28 cellular contexts compared by ENCODE assay signal in the genomic region with DNA sequence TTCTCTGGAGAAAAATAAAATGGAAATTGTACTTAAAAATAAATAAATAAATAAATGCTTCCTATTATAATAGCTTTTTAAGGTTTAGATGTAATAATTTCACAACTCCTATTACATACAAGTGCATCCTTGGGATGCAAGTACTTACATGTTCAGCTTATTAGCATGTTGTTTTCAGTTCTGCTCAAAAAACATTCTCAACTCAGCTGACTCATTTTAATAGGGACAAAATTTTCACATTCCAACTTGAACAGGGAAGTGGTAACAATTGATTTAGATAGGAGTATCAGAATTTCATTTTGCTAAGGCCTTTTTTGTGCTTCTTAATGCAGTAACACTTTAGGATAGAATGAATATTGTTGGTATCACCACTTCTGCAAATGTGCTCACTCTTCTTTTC.
"Had no signal": no experiment of that assay in that cellular context is flagged by ENCODE, and none has a peak within 500 bp of the region (broad histone marks: within the 10 kb centered on the region; RNA-seq: fewer than 3 reads in every experiment).

No MANE protein-coding gene starts in this region.

- H3K27ac ChIP-seq: gastroesophageal sphincter, right atrium auricular region, suprapubic skin, transverse colon had no signal

- H3K36me3 Mint-ChIP-seq: activated naive CD4-positive, alpha-beta T cell treated with anti-CD3 and anti-CD28 coated beads, Interleukin-2, amount 10 ng/mL, durations not matched to agents 7 days and 5 days; activated naive CD8-positive, alpha-beta T cell treated with anti-CD3 and anti-CD28 coated beads, Interleukin-2, amount 10 ng/mL, durations not matched to agents 7 days and 5 days; memory B cell; naive thymus-derived CD8-positive, alpha-beta T cell had no signal

- ATAC-seq: gastroesophageal sphincter; left colon; naive thymus-derived CD8-positive, alpha-beta T cell; T-helper 17 cell had no signal

- H3K9me3 ChIP-seq: gastroesophageal sphincter, right atrium auricular region, suprapubic skin, transverse colon had no signal

- H3K4me1 Mint-ChIP-seq: activated CD4-positive, alpha-beta memory T cell treated with anti-CD3 and anti-CD28 coated beads, Interleukin-2, amount 10 ng/mL, durations not matched to agents 7 days and 5 days; activated CD4-positive, alpha-beta T cell treated with anti-CD3 and anti-CD28 coated beads, Interleukin-2, amount 10 ng/mL, durations not matched to agents 7 days and 5 days; activated naive CD4-positive, alpha-beta T cell treated with anti-CD3 and anti-CD28 coated beads, Interleukin-2, amount 10 ng/mL, durations not matched to agents 7 days and 5 days; activated naive CD8-positive, alpha-beta T cell treated with anti-CD3 and anti-CD28 coated beads, Interleukin-2, amount 10 ng/mL, durations not matched to agents 7 days and 5 days; central memory CD8-positive, alpha-beta T cell; memory B cell; naive thymus-derived CD8-positive, alpha-beta T cell; T-helper 17 cell had no signal

- H3K4me3 Mint-ChIP-seq: activated CD4-positive, alpha-beta memory T cell treated with anti-CD3 and anti-CD28 coated beads, Interleukin-2, amount 10 ng/mL, durations not matched to agents 7 days and 5 days; activated CD4-positive, alpha-beta T cell treated with anti-CD3 and anti-CD28 coated beads, Interleukin-2, amount 10 ng/mL, durations not matched to agents 7 days and 5 days; activated naive CD4-positive, alpha-beta T cell treated with anti-CD3 and anti-CD28 coated beads, Interleukin-2, amount 10 ng/mL, durations not matched to agents 7 days and 5 days; activated naive CD8-positive, alpha-beta T cell treated with anti-CD3 and anti-CD28 coated beads, Interleukin-2, amount 10 ng/mL, durations not matched to agents 7 days and 5 days; activated T-cell treated with anti-CD3 and anti-CD28 coated beads, Interleukin-2, amount 50 U/mL, for 24 hours; central memory CD8-positive, alpha-beta T cell; memory B cell; naive thymus-derived CD8-positive, alpha-beta T cell; neural crest cell; T-helper 17 cell had no signal

- H3K4me3 ChIP-seq: gastroesophageal sphincter, right atrium auricular region, suprapubic skin, transverse colon had no signal

- H3K9me3 Mint-ChIP-seq: activated CD4-positive, alpha-beta memory T cell treated with anti-CD3 and anti-CD28 coated beads, Interleukin-2, amount 10 ng/mL, durations not matched to agents 7 days and 5 days; activated naive CD4-positive, alpha-beta T cell treated with anti-CD3 and anti-CD28 coated beads, Interleukin-2, amount 10 ng/mL, durations not matched to agents 7 days and 5 days; central memory CD8-positive, alpha-beta T cell; neural crest cell had no signal

- H3K4me1 ChIP-seq: gastroesophageal sphincter, right atrium auricular region, transverse colon had no signal

- H3K27me3 ChIP-seq: gastroesophageal sphincter, right atrium auricular region, suprapubic skin, transverse colon had no signal

- H3K27me3 Mint-ChIP-seq: activated CD4-positive, alpha-beta memory T cell treated with anti-CD3 and anti-CD28 coated beads, Interleukin-2, amount 10 ng/mL, durations not matched to agents 7 days and 5 days; activated CD4-positive, alpha-beta T cell treated with anti-CD3 and anti-CD28 coated beads, Interleukin-2, amount 10 ng/mL, durations not matched to agents 7 days and 5 days; activated naive CD4-positive, alpha-beta T cell treated with anti-CD3 and anti-CD28 coated beads, Interleukin-2, amount 10 ng/mL, durations not matched to agents 7 days and 5 days; activated naive CD8-positive, alpha-beta T cell treated with anti-CD3 and anti-CD28 coated beads, Interleukin-2, amount 10 ng/mL, durations not matched to agents 7 days and 5 days; activated T-cell treated with anti-CD3 and anti-CD28 coated beads, Interleukin-2, amount 50 U/mL, for 24 hours; memory B cell; T-helper 17 cell had no signal

- H3K27ac Mint-ChIP-seq: activated CD4-positive, alpha-beta memory T cell treated with anti-CD3 and anti-CD28 coated beads, Interleukin-2, amount 10 ng/mL, durations not matched to agents 7 days and 5 days; activated CD4-positive, alpha-beta T cell treated with anti-CD3 and anti-CD28 coated beads, Interleukin-2, amount 10 ng/mL, durations not matched to agents 7 days and 5 days; activated naive CD4-positive, alpha-beta T cell treated with anti-CD3 and anti-CD28 coated beads, Interleukin-2, amount 10 ng/mL, durations not matched to agents 7 days and 5 days; activated naive CD8-positive, alpha-beta T cell treated with anti-CD3 and anti-CD28 coated beads, Interleukin-2, amount 10 ng/mL, durations not matched to agents 7 days and 5 days; activated T-cell treated with anti-CD3 and anti-CD28 coated beads, Interleukin-2, amount 50 U/mL, for 24 hours; memory B cell; naive thymus-derived CD8-positive, alpha-beta T cell; T-helper 17 cell had no signal

- DNase-seq: activated CD4-positive, alpha-beta memory T cell treated with anti-CD3 and anti-CD28 coated beads, Interleukin-2, amount 10 ng/mL, durations not matched to agents 7 days and 5 days; activated CD4-positive, alpha-beta T cell treated with anti-CD3 and anti-CD28 coated beads for 1 hour; activated CD4-positive, alpha-beta T cell treated with anti-CD3 and anti-CD28 coated beads, Interleukin-2, amount 10 ng/mL, durations not matched to agents 7 days and 5 days; activated CD8-positive, alpha-beta memory T cell treated with anti-CD3 and anti-CD28 coated beads, Interleukin-2, amount 50 U/mL, for 48 hours; activated gamma-delta T cell; activated naive CD4-positive, alpha-beta T cell treated with anti-CD3 and anti-CD28 coated beads, Interleukin-2, amount 10 ng/mL, durations not matched to agents 7 days and 5 days; activated naive CD8-positive, alpha-beta T cell treated with anti-CD3 and anti-CD28 coated beads, Interleukin-2, amount 10 ng/mL, durations not matched to agents 7 days and 5 days; activated T-cell treated with anti-CD3 and anti-CD28 coated beads, Interleukin-2, amount 50 U/mL, for 24 hours; amygdala; dermis blood vessel endothelial cell; effector CD4-positive, alpha-beta T cell; hippocampal formation; kidney; left colon; naive thymus-derived CD8-positive, alpha-beta T cell; occipital lobe; stimulated activated CD4-positive, alpha-beta T cell treated with anti-CD3 and anti-CD28 coated beads, Interleukin-15, amount 100 ng/mL, for 24 hours; stimulated activated CD4-positive, alpha-beta T cell treated with anti-CD3 and anti-CD28 coated beads, Interleukin-2, amount 100 ng/mL, for 24 hours; stimulated activated naive CD4-positive, alpha-beta T cell; T-helper 17 cell; T1000; transverse colon had no signal

- H3K36me3 ChIP-seq: gastroesophageal sphincter, right atrium auricular region, suprapubic skin, transverse colon had no signal
